In the genomic region with DNA sequence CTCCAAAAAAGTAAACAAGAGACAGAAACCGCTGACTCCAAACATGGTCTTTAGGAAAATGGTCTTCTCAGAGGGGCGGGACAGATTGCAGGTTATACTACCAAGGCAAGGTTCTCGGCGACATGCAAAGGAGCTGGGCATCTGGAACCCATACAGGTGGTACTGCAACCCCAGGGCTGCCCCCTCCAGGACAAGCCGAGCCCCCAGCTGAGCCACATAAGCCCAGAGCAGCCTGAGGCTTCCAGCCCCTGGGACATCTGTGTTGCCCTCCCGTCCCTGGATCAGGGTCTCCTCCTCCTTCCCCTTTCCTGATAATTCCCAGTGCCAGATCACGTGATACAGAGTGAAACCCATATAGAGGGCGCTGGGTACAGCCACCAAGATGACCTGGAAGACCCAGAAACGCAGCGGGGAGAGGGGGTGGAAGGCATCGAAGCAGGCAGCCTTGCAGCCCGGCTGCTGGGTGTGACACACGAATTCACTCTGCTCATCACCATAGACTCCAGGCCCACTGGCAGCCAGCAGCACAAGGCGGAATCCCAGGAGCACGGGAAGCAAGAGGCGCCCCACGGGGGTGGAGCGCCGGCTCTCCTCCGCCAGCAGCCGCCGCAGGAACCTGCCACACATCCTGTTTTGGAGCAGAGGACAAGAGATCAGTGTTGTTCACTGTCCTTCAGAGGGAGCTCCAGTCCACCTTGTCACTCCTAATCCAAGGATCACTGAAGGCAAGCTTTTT, we compare ENCODE assay signal across 8 cellular contexts. TPM values are rescaled to one million over a fixed set of nuclear protein-coding genes. Genes with fewer than 3 reads are reported as not detected.
DNase-seq lines count a peak whose midpoint lies in the region; ATAC-seq and TF ChIP-seq lines count a peak whose summit lies in the region.

A gene with protein sequence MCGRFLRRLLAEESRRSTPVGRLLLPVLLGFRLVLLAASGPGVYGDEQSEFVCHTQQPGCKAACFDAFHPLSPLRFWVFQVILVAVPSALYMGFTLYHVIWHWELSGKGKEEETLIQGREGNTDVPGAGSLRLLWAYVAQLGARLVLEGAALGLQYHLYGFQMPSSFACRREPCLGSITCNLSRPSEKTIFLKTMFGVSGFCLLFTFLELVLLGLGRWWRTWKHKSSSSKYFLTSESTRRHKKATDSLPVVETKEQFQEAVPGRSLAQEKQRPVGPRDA (minus strand): TSS at position 627 of the 736 bp plus-strand sequence. CDS start 0 bp downstream, at position 627.

- peak; percentile 90 for ATAC-seq in naive thymus-derived CD4-positive, alpha-beta T cell
- ATAC-seq in upper lobe of right lung: peak; percentile 98

- H3K27me3 ChIP-seq in fibroblast of lung (ENCODE audit: control insufficient read depth, insufficient read depth, low read length) (peaks cover 15% of the 10 kb centered on the region), upper lobe of right lung (no peaks in the 10 kb centered on the region)
- H3K27me3 ChIP-seq in naive thymus-derived CD4-positive, alpha-beta T cell (ENCODE audit: control insufficient read depth in 2 of 2, insufficient read depth in 2 of 2, low read length in 2 of 2): no peaks in the 10 kb centered on the region

- DNase-seq in CD1c-positive myeloid dendritic cell (ENCODE audit: extremely low spot score) (peak; percentile 63), HFF-Myc (ENCODE audit: extremely low read depth, low read depth) (peak; percentile 26), NCI-H82 (lab: John Stamatoyannopoulos, UW) (peak; percentile 61), fibroblast of lung (ENCODE audit: low read depth in 2 of 2) (peak; percentile 45 to 47), upper lobe of right lung (peak; percentile 82), T1000 (lab: John Stamatoyannopoulos, UW) (no peak)
- peak; percentile 57 for DNase-seq in activated T-cell treated with anti-CD3 and anti-CD28 coated beads, Interleukin-2, amount 50 U/mL, for 24 hours
- peak in 8 of 9 donors; percentile 27 to 61 (median 52) for DNase-seq in naive thymus-derived CD4-positive, alpha-beta T cell

- peaks cover 24% of the 10 kb centered on the region for H3K4me1 Mint-ChIP-seq in activated T-cell treated with anti-CD3 and anti-CD28 coated beads, Interleukin-2, amount 50 U/mL, for 24 hours (ENCODE audit: low read depth)
- H3K4me1 Mint-ChIP-seq in naive thymus-derived CD4-positive, alpha-beta T cell: peaks cover 17 to 33% (median 33%) of the 10 kb centered on the region in 7 donors

- POLR2A ChIA-PET in naive thymus-derived CD4-positive, alpha-beta T cell (lab: Charles Lee): interaction anchor here (0.6 to 2.6 kb wide), 12 partner anchors 8 to 1760 kb away, joined by 3 to 39 read pairs (median 4); a partner anchor contains a TSS

- peaks cover 16% of the 10 kb centered on the region for H3K27me3 Mint-ChIP-seq in activated T-cell treated with anti-CD3 and anti-CD28 coated beads, Interleukin-2, amount 50 U/mL, for 24 hours
- peaks cover 0 to 44% (median 14%) of the 10 kb centered on the region in 5 donors for H3K27me3 Mint-ChIP-seq in naive thymus-derived CD4-positive, alpha-beta T cell

- H3K4me1 ChIP-seq in fibroblast of lung (ENCODE audit: control insufficient read depth, extremely low read depth, insufficient read depth, low read length): no peaks in the 10 kb centered on the region
- peaks cover 0 to 16% of the 10 kb centered on the region in 2 donors for H3K4me1 ChIP-seq in naive thymus-derived CD4-positive, alpha-beta T cell (ENCODE audit: control insufficient read depth in 2 of 2, insufficient read depth in 2 of 2, low read length in 2 of 2)
- peaks cover 12% of the 10 kb centered on the region for H3K4me1 ChIP-seq in upper lobe of right lung

- no peaks in the 10 kb centered on the region for H3K79me2 ChIP-seq in fibroblast of lung (ENCODE audit: control insufficient read depth, insufficient read depth, low read length)

- peak within 1 kb of the TSS; percentile 64 for H3K4me2 ChIP-seq in fibroblast of lung (ENCODE audit: extremely low read depth, insufficient read depth, low read length)

- no peaks in the 10 kb centered on the region for H3K9me3 Mint-ChIP-seq in activated T-cell treated with anti-CD3 and anti-CD28 coated beads, Interleukin-2, amount 50 U/mL, for 24 hours
- no peaks in the 10 kb centered on the region for H3K9me3 Mint-ChIP-seq in naive thymus-derived CD4-positive, alpha-beta T cell

- H3K36me3 ChIP-seq in fibroblast of lung (ENCODE audit: control insufficient read depth, insufficient read depth, low read length): no peaks in the 10 kb centered on the region
- H3K36me3 ChIP-seq in naive thymus-derived CD4-positive, alpha-beta T cell (ENCODE audit: control insufficient read depth in 2 of 3, insufficient read depth in 3 of 3, low read length in 3 of 3): no peaks in the 10 kb centered on the region
- no peaks in the 10 kb centered on the region for H3K36me3 ChIP-seq in upper lobe of right lung

- peak within 1 kb of the TSS; percentile 29 for H3K4me3 ChIP-seq in HFF-Myc (replicated peaks; ENCODE audit: low read depth, low read length)
- peak within 1 kb of the TSS in 1 of 4 experiments; percentile 15 for H3K4me3 ChIP-seq in fibroblast of lung (replicated peaks in 1 of 4; ENCODE audit: control extremely low read depth in 1 of 4, insufficient read depth in 1 of 4, low read depth in 3 of 4, low read length in 4 of 4)
- H3K4me3 ChIP-seq in naive thymus-derived CD4-positive, alpha-beta T cell (ENCODE audit: low read length): peak within 1 kb of the TSS; percentile 27
- peak within 1 kb of the TSS; percentile 35 for H3K4me3 ChIP-seq in upper lobe of right lung

- H2AFZ ChIP-seq in fibroblast of lung (ENCODE audit: low read length): peak within 1 kb of the TSS; percentile 26

- peak within 1 kb of the TSS; percentile 74 for H3K4me3 Mint-ChIP-seq in activated T-cell treated with anti-CD3 and anti-CD28 coated beads, Interleukin-2, amount 50 U/mL, for 24 hours
- H3K4me3 Mint-ChIP-seq in naive thymus-derived CD4-positive, alpha-beta T cell: peak within 1 kb of the TSS; percentile 80 to 87 (median 84)

- H3K36me3 Mint-ChIP-seq in activated T-cell treated with anti-CD3 and anti-CD28 coated beads, Interleukin-2, amount 50 U/mL, for 24 hours (ENCODE audit: low read depth): no peaks in the 10 kb centered on the region
- no peaks in the 10 kb centered on the region for H3K36me3 Mint-ChIP-seq in naive thymus-derived CD4-positive, alpha-beta T cell

- no peak within 1 kb of the TSS for H3K9ac ChIP-seq in fibroblast of lung (ENCODE audit: insufficient read depth, low read length)

- intact Hi-C loops in naive thymus-derived CD4-positive, alpha-beta T cell (cut with micrococcal nuclease): loop anchor here (1.0 kb wide), 4 partner anchors 10 to 62 kb away; a partner anchor contains a TSS
- intact Hi-C loops in upper lobe of right lung (cut with DNase I): no loop called here

- TF ChIP-seq CTCF in HFF-Myc (IDR thresholded peaks at IDR 0.05; ENCODE audit: low read depth, low read length, missing control alignments) (peak; percentile 27), fibroblast of lung (conservative IDR thresholded peaks at IDR 0.05 in 1 of 2, IDR thresholded peaks at IDR 0.05 in 1 of 2; ENCODE audit: low read depth in 1 of 2, low read length in 2 of 2) (peak in 1 of 2 donors; percentile 42), upper lobe of right lung (IDR thresholded peaks at IDR 0.05) (peak; percentile 50)

- CTCF ChIA-PET in naive thymus-derived CD4-positive, alpha-beta T cell (lab: Charles Lee): interaction anchor here (0.6 to 2.2 kb wide), 8 partner anchors 11 to 120 kb away, joined by 3 to 22 read pairs (median 5); a partner anchor contains a TSS

- no peak within 1 kb of the TSS for H3K27ac ChIP-seq in fibroblast of lung (ENCODE audit: insufficient read depth, low read length)
- peak within 1 kb of the TSS; percentile 29 for H3K27ac ChIP-seq in naive thymus-derived CD4-positive, alpha-beta T cell (ENCODE audit: low read depth, low read length)
- H3K27ac ChIP-seq in upper lobe of right lung: peak within 1 kb of the TSS; percentile 31

- H3K27ac Mint-ChIP-seq in activated T-cell treated with anti-CD3 and anti-CD28 coated beads, Interleukin-2, amount 50 U/mL, for 24 hours: peak within 1 kb of the TSS; percentile 70
- peak within 1 kb of the TSS; percentile 48 to 93 (median 85) for H3K27ac Mint-ChIP-seq in naive thymus-derived CD4-positive, alpha-beta T cell

- H4K20me1 ChIP-seq in fibroblast of lung (ENCODE audit: control insufficient read depth, extremely low read depth, insufficient read depth, low read length): no peaks in the 10 kb centered on the region

- H3K9me3 ChIP-seq in fibroblast of lung (ENCODE audit: control insufficient read depth, insufficient read depth, low read depth, low read length) (no peaks in the 10 kb centered on the region), upper lobe of right lung (no peaks in the 10 kb centered on the region)
- no peaks in the 10 kb centered on the region for H3K9me3 ChIP-seq in naive thymus-derived CD4-positive, alpha-beta T cell (ENCODE audit: control insufficient read depth in 2 of 3, low read length in 3 of 3)

RNA-seq across cellular contexts. Expression of the gene that starts here (rescaled TPM):
- total RNA-seq in fibroblast of lung (not detected in 2 replicates), upper lobe of right lung (not detected)
- not detected in 2 replicates for polyA plus RNA-seq in fibroblast of lung
- not detected in 2 replicates for polyA plus RNA-seq in fibroblast of lung (2012)
- not detected in 2 replicates for polyA minus RNA-seq in fibroblast of lung (ENCODE audit: low replicate concordance)
- total RNA-seq in naive thymus-derived CD4-positive, alpha-beta T cell: 1 to 10 TPM in 1 of 5 experiments, under 1 TPM in 3, not detected in 1; 0.41 to 1.1 (median 0.58) TPM
- polyA plus RNA-seq in naive thymus-derived CD4-positive, alpha-beta T cell: under 1 TPM; 0.61 to 0.92 TPM

Comparison
In these comparisons a context has a peak if more than half of its experiments do, and no peak if none do; other contexts are left out.
1. Peak in DNase-seq and H3K4me2 ChIP-seq in fibroblast of lung; RNA of the gene not detected or under 1 TPM.
2. Peak in DNase-seq, ATAC-seq, H3K4me3 ChIP-seq and H3K27ac ChIP-seq in upper lobe of right lung; RNA of the gene not detected or under 1 TPM.